In genomic region chr15:75597667-75598341, GRCh38 we compare ENCODE assay signal across 8 cellular contexts. TPM values are rescaled to one million over a fixed set of nuclear protein-coding genes. Genes with fewer than 3 reads are reported as not detected.
DNase-seq lines count a peak whose midpoint lies in the region; ATAC-seq and TF ChIP-seq lines count a peak whose summit lies in the region.

No MANE protein-coding gene starts in this region.

- peak; percentile 35 for DNase-seq in stimulated activated CD4-positive, alpha-beta T cell treated with anti-CD3 and anti-CD28 coated beads, Interleukin-15, amount 100 ng/mL, for 24 hours
- DNase-seq in stimulated activated CD4-positive, alpha-beta T cell treated with anti-CD3 and anti-CD28 coated beads, Interleukin-4, amount 100 ng/mL, for 1 hour, result no peak
- DNase-seq in activated CD4-positive, CD25-positive, alpha-beta regulatory T cell treated with anti-CD3 and anti-CD28 coated beads, Interleukin-2, amount 50 U/mL, for 16 hours (ENCODE audit: low read depth, low spot score), result peak; percentile 20
- DNase-seq in fibroblast of peridontal ligament (ENCODE audit: extremely low read depth) (peak; percentile 24), upper lobe of right lung (no peak), NCI-H1436 treated with DMSO at 0.1 percent for 48 hours (lab: John Stamatoyannopoulos, UW) (no peak), NOMO-1 (lab: John Stamatoyannopoulos, UW; ENCODE audit: unreplicated experiment in 2 of 2) (no peak)

- H3K4me1 ChIP-seq in upper lobe of right lung, result peaks cover 22% of the 10 kb centered on the region

- H3K4me3 ChIP-seq in upper lobe of right lung, result no peak overlapping the region

- TF ChIP-seq CTCF in upper lobe of right lung (IDR thresholded peaks at IDR 0.05), result peak; percentile 53

- no peaks in the 10 kb centered on the region for H3K27me3 ChIP-seq in upper lobe of right lung

- no peaks in the 10 kb centered on the region for H3K9me3 ChIP-seq in upper lobe of right lung

- H3K36me3 ChIP-seq in upper lobe of right lung, result peaks cover 43% of the 10 kb centered on the region

- ATAC-seq in upper lobe of right lung, result peak; percentile 62
- ATAC-seq in GM21367 (IDR thresholded peaks at IDR 0.05; ENCODE audit: unreplicated experiment), result no peak

- intact Hi-C loops in upper lobe of right lung (cut with DNase I), result no loop called here

- no peak overlapping the region for H3K27ac ChIP-seq in upper lobe of right lung

RNA-seq across cellular contexts. Expression of gene PTPN9, which starts 18.7 kb away (rescaled TPM):
- total RNA-seq in upper lobe of right lung, result 26.0 TPM

RNA-seq across cellular contexts. Expression of gene SNUPN, which starts 27.7 kb away (rescaled TPM):
- total RNA-seq in upper lobe of right lung, result 23.5 TPM

RNA-seq across cellular contexts. Expression of gene IMP3, which starts 42.2 kb away (rescaled TPM):
- 54.9 TPM for total RNA-seq in upper lobe of right lung

RNA-seq across cellular contexts. Expression of gene SNX33, which starts 49.9 kb away (rescaled TPM):
- total RNA-seq in upper lobe of right lung, result 31.0 TPM

Comparison
In these comparisons a context has a peak if more than half of its experiments do, and no peak if none do; other contexts are left out.
1. DNase-seq: peak in stimulated activated CD4-positive, alpha-beta T cell treated with anti-CD3 and anti-CD28 coated beads, Interleukin-15, amount 100 ng/mL, for 24 hours (single experiment), activated CD4-positive, CD25-positive, alpha-beta regulatory T cell treated with anti-CD3 and anti-CD28 coated beads, Interleukin-2, amount 50 U/mL, for 16 hours (single experiment) and fibroblast of peridontal ligament (single experiment); none in stimulated activated CD4-positive, alpha-beta T cell treated with anti-CD3 and anti-CD28 coated beads, Interleukin-4, amount 100 ng/mL, for 1 hour (single experiment), upper lobe of right lung (single experiment), NCI-H1436 treated with DMSO at 0.1 percent for 48 hours (single experiment) and NOMO-1 (0 of 2).